ENCODE assay signal across 8 cellular contexts in the genomic region with DNA sequence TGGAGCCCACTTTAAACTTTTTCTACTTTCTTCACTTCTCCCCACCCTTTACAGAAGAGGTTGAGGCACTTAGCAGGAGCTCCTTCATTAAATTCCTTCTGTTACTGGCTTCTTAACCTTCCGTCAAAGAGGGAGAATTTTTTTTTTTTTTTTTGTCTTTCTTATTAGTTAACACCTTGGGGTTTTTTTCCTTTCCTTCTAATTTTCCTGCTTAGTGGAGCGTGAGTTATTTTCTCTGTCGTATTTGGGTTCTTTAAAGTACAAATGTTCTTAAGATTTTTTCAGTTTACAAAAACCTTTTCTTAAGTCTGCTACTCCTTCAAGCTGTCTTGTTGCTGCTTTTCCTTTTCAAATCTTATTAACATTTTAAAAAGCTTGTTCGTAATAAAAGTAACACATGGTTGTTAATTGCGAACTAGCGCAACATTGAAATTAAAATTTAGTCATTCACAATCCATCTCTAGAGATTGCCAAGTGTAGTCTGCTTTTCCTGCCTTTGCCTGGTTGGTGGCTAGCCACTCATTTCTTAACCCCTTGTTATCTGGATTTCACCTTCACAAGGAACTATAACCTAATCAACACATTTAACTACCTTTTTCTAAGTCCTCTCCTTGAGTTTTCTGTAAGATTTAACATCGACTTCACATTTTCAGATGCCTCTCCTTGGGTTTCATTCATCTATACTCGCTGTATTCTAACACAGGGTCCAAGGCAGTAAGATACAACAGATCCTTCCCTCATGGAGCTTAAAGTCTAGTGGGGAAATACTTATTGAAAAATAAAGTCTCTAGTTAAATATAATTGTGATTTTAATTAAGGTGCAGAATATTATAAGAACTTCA. TPM values are rescaled to one million over a fixed set of nuclear protein-coding genes. Genes with fewer than 3 reads are reported as not detected.
DNase-seq lines count a peak whose midpoint lies in the region; ATAC-seq and TF ChIP-seq lines count a peak whose summit lies in the region.

No MANE protein-coding gene starts in this region.

- no peaks in the 10 kb centered on the region for H3K9me3 Mint-ChIP-seq in activated naive CD8-positive, alpha-beta T cell treated with anti-CD3 and anti-CD28 coated beads for 36 hours

- no peak for ATAC-seq in Right ventricle myocardium inferior
- no peak for ATAC-seq in upper lobe of right lung

- H3K27ac Mint-ChIP-seq in activated naive CD8-positive, alpha-beta T cell treated with anti-CD3 and anti-CD28 coated beads for 36 hours: no peak overlapping the region

- peak overlapping the region; percentile 85 for H3K4me3 Mint-ChIP-seq in activated naive CD8-positive, alpha-beta T cell treated with anti-CD3 and anti-CD28 coated beads for 36 hours

- DNase-seq in cardiac muscle cell (ENCODE audit: low read depth in 1 of 2, low spot score in 1 of 2) (peak in 1 of 2 donors; percentile 40), Right ventricle myocardium inferior (ENCODE audit: missing footprints) (no peak), kidney epithelial cell (ENCODE audit: low read depth) (no peak), upper lobe of right lung (no peak), NCI-H1092 (lab: John Stamatoyannopoulos, UW) (no peak), middle frontal gyrus (ENCODE audit: extremely low spot score, low spot score) (no peak), spleen (no peak)
- DNase-seq in activated naive CD8-positive, alpha-beta T cell treated with anti-CD3 and anti-CD28 coated beads for 36 hours: no peak

- 28 to 39% (median 36%) methylated on average over 8 of the region's 8 CpGs for WGBS in spleen, 5 donors

- TF ChIP-seq CTCF in cardiac muscle cell (IDR thresholded peaks at IDR 0.05; ENCODE audit: low read depth, low read length) (no peak), kidney epithelial cell (IDR thresholded peaks at IDR 0.05; ENCODE audit: insufficient read depth, low read length, poor library complexity, severe bottlenecking) (no peak), upper lobe of right lung (IDR thresholded peaks at IDR 0.05) (no peak), spleen (IDR thresholded peaks at IDR 0.05 in 8 of 11, conservative IDR thresholded peaks at IDR 0.05 in 3 of 11) (no peak)

- peaks cover 39% of the 10 kb centered on the region for H3K27me3 Mint-ChIP-seq in activated naive CD8-positive, alpha-beta T cell treated with anti-CD3 and anti-CD28 coated beads for 36 hours

- no peaks in the 10 kb centered on the region for H3K36me3 ChIP-seq in cardiac muscle cell
- H3K36me3 ChIP-seq in kidney epithelial cell (ENCODE audit: control insufficient read depth, insufficient read depth, low read length): no peaks in the 10 kb centered on the region
- H3K36me3 ChIP-seq in upper lobe of right lung: no peaks in the 10 kb centered on the region
- no peaks in the 10 kb centered on the region for H3K36me3 ChIP-seq in spleen

- no peaks in the 10 kb centered on the region for H3K36me3 Mint-ChIP-seq in activated naive CD8-positive, alpha-beta T cell treated with anti-CD3 and anti-CD28 coated beads for 36 hours

- H3K4me1 ChIP-seq in cardiac muscle cell (ENCODE audit: low read depth) (peaks cover 33% of the 10 kb centered on the region), upper lobe of right lung (peaks cover 5% of the 10 kb centered on the region), spleen (peaks cover 8 to 50% (median 28%) of the 10 kb centered on the region in 6 donors)

- H3K9me3 ChIP-seq in cardiac muscle cell (ENCODE audit: low read depth) (no peaks in the 10 kb centered on the region), upper lobe of right lung (no peaks in the 10 kb centered on the region), spleen (no peaks in the 10 kb centered on the region)

- intact Hi-C loops in Right ventricle myocardium inferior (cut with DNase I) (loop anchor here (5.0 kb wide), 3 partner anchors 39 to 129 kb away; no protein-coding TSS in a partner anchor), upper lobe of right lung (cut with DNase I) (no loop called here), spleen (cut with DNase I; ENCODE audit: low total_unique reads) (no loop called here)

- peak overlapping the region; percentile 98 for H3K4me3 ChIP-seq in cardiac muscle cell
- H3K4me3 ChIP-seq in kidney epithelial cell (ENCODE audit: low read depth, low read length): peak overlapping the region; percentile 82
- peak overlapping the region; percentile 59 for H3K4me3 ChIP-seq in upper lobe of right lung
- H3K4me3 ChIP-seq in spleen: peak overlapping the region in 3 of 8 donors; percentile 67 to 92 (median 77)

- peaks cover 29% of the 10 kb centered on the region for H3K4me1 Mint-ChIP-seq in activated naive CD8-positive, alpha-beta T cell treated with anti-CD3 and anti-CD28 coated beads for 36 hours

- no peak for TF ChIP-seq POLR2A in spleen (IDR thresholded peaks at IDR 0.05)

- H3K27ac ChIP-seq in cardiac muscle cell (peak overlapping the region; percentile 100), upper lobe of right lung (peak overlapping the region; percentile 87), spleen (peak overlapping the region in 2 of 8 donors; percentile 84 to 85)

- H3K27me3 ChIP-seq in cardiac muscle cell: no peaks in the 10 kb centered on the region
- H3K27me3 ChIP-seq in kidney epithelial cell (ENCODE audit: control insufficient read depth, insufficient read depth, low read length): no peaks in the 10 kb centered on the region
- peaks cover 16% of the 10 kb centered on the region for H3K27me3 ChIP-seq in upper lobe of right lung
- peaks cover 0 to 95% (median 38%) of the 10 kb centered on the region in 7 donors for H3K27me3 ChIP-seq in spleen (replicated peaks in 1 of 7)

RNA-seq across cellular contexts. Expression of a gene that starts 2.0 kb away (rescaled TPM):
- 37.0 and 39.4 TPM in 2 replicates for total RNA-seq in cardiac muscle cell
- 35.6 and 54.2 TPM in 2 replicates for polyA plus RNA-seq in cardiac muscle cell
- 53.2 TPM for total RNA-seq in Right ventricle myocardium inferior
- total RNA-seq in activated naive CD8-positive, alpha-beta T cell treated with anti-CD3 and anti-CD28 coated beads for 36 hours: 1 to 10 TPM; 7.5 to 8.4 TPM
- 22.1 and 38.1 TPM in 2 replicates for total RNA-seq in kidney epithelial cell
- 41.2 TPM for total RNA-seq in upper lobe of right lung
- total RNA-seq in spleen: 10 to 100 TPM in 5 of 7 donors, 1 to 10 TPM in 2; 8.3 to 17.9 (median 12.4) TPM
- polyA plus RNA-seq in spleen: 1 to 10 TPM; 1.3 to 2.6 (median 1.8) TPM
